ENCODE assay signal across 8 cellular contexts in genomic region chr16:68800257-68800875, GRCh38.
DNase-seq lines count a peak whose midpoint lies in the region; ATAC-seq and TF ChIP-seq lines count a peak whose summit lies in the region.

No MANE protein-coding gene starts in this region.

- no peaks in the 10 kb centered on the region for H3K27me3 ChIP-seq in MM.1S (replicated peaks; ENCODE audit: insufficient read depth, low read length)

- no peak overlapping the region for H3K27ac ChIP-seq in MM.1S (ENCODE audit: low read length)

- no peaks in the 10 kb centered on the region for H3K4me1 ChIP-seq in MM.1S (ENCODE audit: low read length)

- no peaks in the 10 kb centered on the region for H4K20me1 ChIP-seq in MM.1S (ENCODE audit: insufficient read depth, low read length)

- H3K9me3 ChIP-seq in MM.1S (replicated peaks; ENCODE audit: insufficient read depth, low read length), result no peaks in the 10 kb centered on the region

- no peak overlapping the region for H2AFZ ChIP-seq in MM.1S (ENCODE audit: low read length)

- H3K9ac ChIP-seq in MM.1S (ENCODE audit: low read length), result no peak overlapping the region

- H3K36me3 ChIP-seq in MM.1S (replicated peaks; ENCODE audit: insufficient read depth, low read length), result no peaks in the 10 kb centered on the region

- H3K4me2 ChIP-seq in MM.1S (ENCODE audit: low read depth, low read length), result no peak overlapping the region

- H3F3A ChIP-seq in MM.1S (ENCODE audit: insufficient read depth, low read length), result no peaks in the 10 kb centered on the region

- ATAC-seq in GM19468 (IDR thresholded peaks at IDR 0.05; ENCODE audit: extremely low read depth, unreplicated experiment) (peak; percentile 39), HG02678 (IDR thresholded peaks at IDR 0.05; ENCODE audit: unreplicated experiment) (no peak)

- TF ChIP-seq CTCF in MM.1S (IDR thresholded peaks at IDR 0.05; ENCODE audit: low read length), result peak; percentile 77

- H3K4me3 ChIP-seq in MM.1S (ENCODE audit: low read length), result no peak overlapping the region

- peak; percentile 7 for DNase-seq in CMK (ENCODE audit: low read depth)
- peak; percentile 51 for DNase-seq in MM.1S
- DNase-seq in SKM-1 treated with dmso at 0.1 percent for 144 hours (lab: John Stamatoyannopoulos, UW; ENCODE audit: unreplicated experiment), result peak; percentile 52
- DNase-seq in astrocyte of the hippocampus (ENCODE audit: low read depth, low spot score), result peak; percentile 94
- peak; percentile 80 for DNase-seq in inferior parietal cortex (ENCODE audit: extremely low spot score)
- peak; percentile 53 to 57 for DNase-seq in stimulated activated CD4-positive, alpha-beta T cell treated with anti-CD3 and anti-CD28 coated beads, Interleukin-2, amount 100 ng/mL, for 24 hours

- H3K79me2 ChIP-seq in MM.1S (ENCODE audit: low read length), result no peaks in the 10 kb centered on the region

- H3K9me2 ChIP-seq in MM.1S (replicated peaks; ENCODE audit: insufficient read depth, low read length), result no peaks in the 10 kb centered on the region

Comparison
In these comparisons a context has a peak if more than half of its experiments do, and no peak if none do; other contexts are left out.
1. DNase-seq: peak in every context shown above with its lines; median percentile 94 in astrocyte of the hippocampus; 80 in inferior parietal cortex; 55 in stimulated activated CD4-positive, alpha-beta T cell treated with anti-CD3 and anti-CD28 coated beads, Interleukin-2, amount 100 ng/mL, for 24 hours; 52 in SKM-1 treated with dmso at 0.1 percent for 144 hours; 51 in MM.1S; 7 in CMK.